Comparison of ENCODE assay signal across 8 cellular contexts in the genomic region with DNA sequence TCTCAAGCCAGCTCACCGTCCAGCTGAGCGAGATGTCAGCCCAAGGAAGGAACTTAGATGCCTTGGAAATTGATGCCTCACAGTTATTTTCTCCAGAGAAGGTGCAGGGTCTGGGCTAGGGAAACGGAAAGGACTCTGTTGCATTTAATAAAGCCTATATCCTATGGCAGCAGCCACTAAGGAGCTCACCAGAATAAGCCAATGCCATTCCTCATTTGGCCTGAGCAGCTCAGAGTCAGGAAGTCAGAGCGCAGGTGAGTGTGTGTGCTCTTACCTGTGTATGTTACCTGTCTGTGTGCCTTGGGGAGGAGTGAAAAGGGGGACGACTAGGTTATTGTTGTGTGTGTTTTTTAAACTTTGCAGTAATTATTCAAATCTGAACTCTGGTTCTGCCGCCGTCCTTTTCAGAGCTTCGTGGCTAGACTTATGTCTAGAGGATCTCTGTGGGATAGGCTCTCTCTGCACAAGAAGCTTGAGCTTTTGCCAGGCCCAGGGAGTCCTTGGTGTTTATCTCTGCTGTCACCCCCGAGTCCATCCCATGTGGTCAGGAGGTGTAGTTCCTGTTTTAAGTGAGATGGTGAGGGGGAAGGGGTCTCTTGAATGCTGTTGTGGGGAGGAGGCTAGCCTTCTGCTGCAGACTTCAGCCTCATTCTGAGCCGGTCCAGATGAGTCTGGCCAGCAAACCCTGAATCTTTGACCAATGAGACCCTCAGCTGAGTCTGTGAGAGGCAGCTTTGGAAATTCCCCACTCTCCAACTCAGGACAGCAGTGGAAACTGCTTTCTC. TPM values are rescaled to one million over a fixed set of nuclear protein-coding genes. Genes with fewer than 3 reads are reported as not detected.
DNase-seq lines count a peak whose midpoint lies in the region; ATAC-seq, FAIRE-seq and TF ChIP-seq lines count a peak whose summit lies in the region.

No MANE protein-coding gene starts in this region.

- H3K9me3 Mint-ChIP-seq in activated CD8-positive, alpha-beta T cell treated with anti-CD3 and anti-CD28 coated beads, Interleukin-2, amount 10 ng/mL, durations not matched to agents 7 days and 5 days (ENCODE audit: insufficient read depth): no peaks in the 10 kb centered on the region

- H3K4me3 Mint-ChIP-seq in activated CD8-positive, alpha-beta T cell treated with anti-CD3 and anti-CD28 coated beads, Interleukin-2, amount 10 ng/mL, durations not matched to agents 7 days and 5 days: peak overlapping the region; percentile 80

- POLR2A ChIA-PET in HepG2 (lab: Yijun Ruan, JAX): interaction anchor here (1.2 to 2.1 kb wide), 3 partner anchors 19 to 108 kb away, joined by 3 to 5 read pairs (median 5); partner anchors contain the start of genes DSTYK and RBBP5
- POLR2A ChIA-PET in activated CD8-positive, alpha-beta T cell treated with anti-CD3 and anti-CD28 coated beads, Interleukin-2, amount 10 ng/mL, durations not matched to agents 7 days and 5 days (lab: Charles Lee): interaction anchor here (2.3 kb wide), 2 partner anchors 25 to 109 kb away, joined by 7 to 8 read pairs; partner anchors contain the start of gene RBBP5

- no peaks in the 10 kb centered on the region for H4K20me1 ChIP-seq in HepG2 (ENCODE audit: insufficient read depth, low read length)

- H3K36me3 Mint-ChIP-seq in activated CD8-positive, alpha-beta T cell treated with anti-CD3 and anti-CD28 coated beads, Interleukin-2, amount 10 ng/mL, durations not matched to agents 7 days and 5 days (ENCODE audit: low read depth): no peaks in the 10 kb centered on the region

- H3K4me3 ChIP-seq in HepG2 (replicated peaks in 1 of 3; ENCODE audit: insufficient read depth in 1 of 3, low read depth in 2 of 3, low read length in 3 of 3) (no peak overlapping the region), right lobe of liver (no peak overlapping the region), spleen (peak overlapping the region in 4 of 8 donors; percentile 19 to 84 (median 63))

- H3K4me1 ChIP-seq in HepG2 (ENCODE audit: insufficient read depth, low read length) (peaks cover 30% of the 10 kb centered on the region), right lobe of liver (peaks cover 0 to 9% (median 0%) of the 10 kb centered on the region in 4 donors), spleen (peaks cover 12 to 43% (median 30%) of the 10 kb centered on the region in 6 donors)

- DNase-seq in HepG2 (ENCODE audit: low spot score) (no peak), right lobe of liver (no peak), mesenteric fat pad (ENCODE audit: low spot score) (peak; percentile 39), sciatic nerve (ENCODE audit: low spot score) (no peak), NCI-H1930 (lab: John Stamatoyannopoulos, UW) (no peak), LoVo (ENCODE audit: low spot score) (no peak), spleen (no peak)
- no peak for DNase-seq in activated CD8-positive, alpha-beta T cell treated with anti-CD3 and anti-CD28 coated beads, Interleukin-2, amount 10 ng/mL, durations not matched to agents 7 days and 5 days

- no peaks in the 10 kb centered on the region for H3K79me2 ChIP-seq in HepG2 (ENCODE audit: insufficient read depth, low read length)

- 29% methylated on average over 10 of the region's 10 CpGs for WGBS in HepG2 (ENCODE audit: low lambda C conversion rate)
- 33% methylated on average over 7 of the region's 10 CpGs for WGBS in right lobe of liver (ENCODE audit: insufficient coverage, low coverage, low lambda C conversion rate, missing lambda C conversion rate)
- WGBS in spleen, 5 donors: 33 to 45% (median 37%) methylated on average over 10 of the region's 10 CpGs

- TF ChIP-seq CTCF in HepG2 (CRISPR knock-in tag; IDR thresholded peaks at IDR 0.05) (no peak), right lobe of liver (IDR thresholded peaks at IDR 0.05) (no peak), spleen (IDR thresholded peaks at IDR 0.05 in 8 of 11, conservative IDR thresholded peaks at IDR 0.05 in 3 of 11) (no peak)

- H3K9me3 ChIP-seq in HepG2 (ENCODE audit: low read length): no peaks in the 10 kb centered on the region
- H3K9me3 ChIP-seq in right lobe of liver: no peaks in the 10 kb centered on the region
- H3K9me3 ChIP-seq in spleen: no peaks in the 10 kb centered on the region

- no peak overlapping the region for H3K27ac Mint-ChIP-seq in activated CD8-positive, alpha-beta T cell treated with anti-CD3 and anti-CD28 coated beads, Interleukin-2, amount 10 ng/mL, durations not matched to agents 7 days and 5 days

- in situ Hi-C loops in HepG2 (cut with HindIII; ENCODE audit: extremely low pct_ligation_motif_present, low pct_unique_long_range_greater_than_20kb): no loop called here

- H3K27me3 ChIP-seq in HepG2 (ENCODE audit: control insufficient read depth in 1 of 2, insufficient read depth in 2 of 2, low read length in 2 of 2) (peaks cover 4 to 42% of the 10 kb centered on the region in 2 experiments; a peak in 4 of 5 replicates), right lobe of liver (no peaks in the 10 kb centered on the region), spleen (replicated peaks in 1 of 7) (peaks cover 0 to 37% (median 0%) of the 10 kb centered on the region in 7 donors)

- TF ChIP-seq POLR2A in HepG2 (IDR thresholded peaks at IDR 0.05; ENCODE audit: insufficient read depth in 1 of 2, low read depth in 2 of 2, low read length in 2 of 2) (no peak), right lobe of liver (IDR thresholded peaks at IDR 0.05) (no peak), spleen (IDR thresholded peaks at IDR 0.05) (no peak)

- CTCF ChIA-PET in HepG2 (lab: Yijun Ruan, JAX; ENCODE audit: low intra/inter-chr PET ratio, low total read pairs): interaction anchor here (1.1 kb wide), 1 partner anchor 25 kb away, joined by 4 read pairs; no protein-coding TSS in a partner anchor
- CTCF ChIA-PET in activated CD8-positive, alpha-beta T cell treated with anti-CD3 and anti-CD28 coated beads, Interleukin-2, amount 10 ng/mL, durations not matched to agents 7 days and 5 days (lab: Charles Lee): interaction anchor here (0.6 to 24.8 kb wide), 34 partner anchors 8 to 736 kb away, joined by 3 to 509 read pairs (median 4); partner anchors contain the start of genes DSTYK, PIK3C2B and RBBP5

- intact Hi-C loops in HepG2 (cut with micrococcal nuclease; ENCODE audit: unreplicated experiment) (loop anchor here (1.0 kb wide), 1 partner anchor 26 kb away; no protein-coding TSS in a partner anchor), right lobe of liver (cut with DNase I) (no loop called here), sciatic nerve (cut with DNase I) (no loop called here), spleen (cut with DNase I; ENCODE audit: low total_unique reads) (loop anchor here (10.0 kb wide), 1 partner anchor 105 kb away; the partner anchor contains the start of gene RBBP5)

- ATAC-seq in HepG2 (no peak), right lobe of liver (no peak), sciatic nerve (no peak)
- ATAC-seq in activated CD8-positive, alpha-beta T cell treated with anti-CD3 and anti-CD28 coated beads, Interleukin-2, amount 10 ng/mL, durations not matched to agents 7 days and 5 days: no peak

- TF ChIP-seq EP300 in HepG2 (IDR thresholded peaks at IDR 0.05; ENCODE audit: low read depth in 2 of 2, low read length in 2 of 2) (no peak), HepG2 (CRISPR knock-in tag; IDR thresholded peaks at IDR 0.05; ENCODE audit: borderline replicate concordance) (no peak)

- peaks cover 52% of the 10 kb centered on the region for H3K4me1 Mint-ChIP-seq in activated CD8-positive, alpha-beta T cell treated with anti-CD3 and anti-CD28 coated beads, Interleukin-2, amount 10 ng/mL, durations not matched to agents 7 days and 5 days (ENCODE audit: low read depth)

- H2AFZ ChIP-seq in HepG2 (ENCODE audit: low read length): no peak overlapping the region

- TF ChIP-seq RAD21 in HepG2 (CRISPR knock-in tag; IDR thresholded peaks at IDR 0.05): no peak

- no TSS peak for BruUV-seq in HepG2 (replicated peaks; lab: Mats Ljungman, UMichigan)

- H3K4me2 ChIP-seq in HepG2 (ENCODE audit: low read depth, low read length): peak overlapping the region; percentile 43; the same call in 1 of the 2 replicates

- H3K27me3 Mint-ChIP-seq in activated CD8-positive, alpha-beta T cell treated with anti-CD3 and anti-CD28 coated beads, Interleukin-2, amount 10 ng/mL, durations not matched to agents 7 days and 5 days (ENCODE audit: low read depth): peaks cover 21% of the 10 kb centered on the region

- no peak overlapping the region for H3K27ac ChIP-seq in HepG2 (ENCODE audit: extremely low read length, insufficient read depth, low read length)
- no peak overlapping the region for H3K27ac ChIP-seq in right lobe of liver
- H3K27ac ChIP-seq in spleen: peak overlapping the region in 2 of 8 donors; percentile 28 to 34

- no peak for FAIRE-seq in HepG2 (lab: Jason Lieb, UNC)

- H3K9ac ChIP-seq in HepG2 (ENCODE audit: insufficient read depth, low read depth, low read length): no peak overlapping the region

- H3K36me3 ChIP-seq in HepG2 (replicated peaks in 1 of 2; ENCODE audit: control insufficient read depth in 1 of 2, insufficient read depth in 2 of 2, low read length in 2 of 2) (no peaks in the 10 kb centered on the region), right lobe of liver (no peaks in the 10 kb centered on the region), spleen (no peaks in the 10 kb centered on the region)

RNA-seq across cellular contexts. Expression of gene TMCC2, which starts 2.4 kb away (rescaled TPM):
- total RNA-seq in HepG2 (2016; rRNA removed; fragmentation: Illumina TruSeq; extraction: Trizol): 0.21 and 0.24 TPM in 2 replicates
- 0.35 and 0.71 TPM in 2 replicates for total RNA-seq in HepG2 (2016; cell fraction: cytosol; rRNA removed; fragmentation: Illumina TruSeq; extraction: Trizol; ENCODE audit: low read depth)
- total RNA-seq in HepG2 (2016; cell fraction: insoluble cytoplasmic fraction; rRNA removed; fragmentation: Illumina TruSeq; extraction: Trizol): 0.13 and 0.22 TPM in 2 replicates
- 0.19 and 0.24 TPM in 2 replicates for total RNA-seq in HepG2 (2016; cell fraction: membrane; rRNA removed; fragmentation: Illumina TruSeq; extraction: Trizol)
- total RNA-seq in HepG2 (2016; cell fraction: nucleus; rRNA removed; fragmentation: Illumina TruSeq; extraction: Trizol): 0.28 and 0.37 TPM in 2 replicates
- 0.12 and 0.26 TPM in 2 replicates for polyA plus RNA-seq in HepG2 (2011; rRNA removed)
- polyA plus RNA-seq in HepG2 (2011; cell fraction: cytosol; rRNA removed): 0.09 and 0.12 TPM in 2 replicates
- polyA plus RNA-seq in HepG2 (2011; cell fraction: nucleus; rRNA removed): 0.23 and 0.36 TPM in 2 replicates
- 0.07 and 0.23 TPM in 2 replicates for polyA plus RNA-seq in HepG2 (2012)
- 0.05 and 0.09 TPM in 2 replicates for polyA plus RNA-seq in HepG2 (2016; cell fraction: cytosol; fragmentation: Illumina TruSeq; extraction: Trizol; ENCODE audit: low read depth)
- 0.11 and 0.27 TPM in 2 replicates for polyA plus RNA-seq in HepG2 (2016; cell fraction: insoluble cytoplasmic fraction; fragmentation: Illumina TruSeq; extraction: Trizol; ENCODE audit: low read depth)
- 0.16 and 0.31 TPM in 2 replicates for polyA plus RNA-seq in HepG2 (2016; cell fraction: membrane; fragmentation: Illumina TruSeq; extraction: Trizol; ENCODE audit: low read depth)
- polyA plus RNA-seq in HepG2 (2016; cell fraction: nucleus; fragmentation: Illumina TruSeq; extraction: Trizol; ENCODE audit: insufficient read depth, low read depth): 0.20 and 0.56 TPM in 2 replicates
- polyA minus RNA-seq in HepG2 (2011; rRNA and poly(A)+ RNA removed; ENCODE audit: low replicate concordance): 0.78 and 3.1 TPM in 2 replicates
- polyA minus RNA-seq in HepG2 (2011; cell fraction: cytosol; rRNA and poly(A)+ RNA removed): not detected in 2 replicates
- polyA minus RNA-seq in HepG2 (2011; cell fraction: nucleus; rRNA and poly(A)+ RNA removed): 0.26 TPM in 1 of 2 replicates, not detected in the other
- 1 to 10 TPM in 1 of 6 experiments, under 1 TPM in 5; 0.14 to 5.9 (median 0.30) TPM for total RNA-seq in right lobe of liver
- 1 to 10 TPM; 2.6 to 2.7 TPM for total RNA-seq in activated CD8-positive, alpha-beta T cell treated with anti-CD3 and anti-CD28 coated beads, Interleukin-2, amount 10 ng/mL, durations not matched to agents 7 days and 5 days
- total RNA-seq in mesenteric fat pad: 1.1 TPM
- total RNA-seq in sciatic nerve: 14.8 TPM
- 100 to 1,000 TPM in 1 of 7 donors, 10 to 100 TPM in 3, 1 to 10 TPM in 3; 2.9 to 146 (median 11.3) TPM for total RNA-seq in spleen
- 10 to 100 TPM in 1 of 3 donors, 1 to 10 TPM in 1, under 1 TPM in 1; 0.74 to 11.9 (median 1.2) TPM for polyA plus RNA-seq in spleen

RNA-seq across cellular contexts. Expression of gene DSTYK, which starts 18.6 kb away (rescaled TPM):
- total RNA-seq in HepG2 (2016; rRNA removed; fragmentation: Illumina TruSeq; extraction: Trizol) (4.8 and 6.1 TPM in 2 replicates), right lobe of liver (1 to 10 TPM; 2.5 to 2.9 (median 2.6) TPM), mesenteric fat pad (8.5 TPM), sciatic nerve (16.9 TPM), spleen (10 to 100 TPM; 12.8 to 24.3 (median 18.2) TPM)
- 1.0 and 1.2 TPM in 2 replicates for total RNA-seq in HepG2 (2016; cell fraction: cytosol; rRNA removed; fragmentation: Illumina TruSeq; extraction: Trizol; ENCODE audit: low read depth)
- total RNA-seq in HepG2 (2016; cell fraction: insoluble cytoplasmic fraction; rRNA removed; fragmentation: Illumina TruSeq; extraction: Trizol): 4.8 and 5.9 TPM in 2 replicates
- total RNA-seq in HepG2 (2016; cell fraction: membrane; rRNA removed; fragmentation: Illumina TruSeq; extraction: Trizol): 2.2 and 2.7 TPM in 2 replicates
- total RNA-seq in HepG2 (2016; cell fraction: nucleus; rRNA removed; fragmentation: Illumina TruSeq; extraction: Trizol): 4.2 and 5.3 TPM in 2 replicates
- polyA plus RNA-seq in HepG2 (2011; rRNA removed) (2.5 and 2.6 TPM in 2 replicates), spleen (1 to 10 TPM; 2.2 to 5.0 (median 2.3) TPM)
- 1.4 and 2.1 TPM in 2 replicates for polyA plus RNA-seq in HepG2 (2011; cell fraction: cytosol; rRNA removed)
- polyA plus RNA-seq in HepG2 (2011; cell fraction: nucleus; rRNA removed): 1.4 and 1.5 TPM in 2 replicates
- polyA plus RNA-seq in HepG2 (2012): 2.5 and 2.8 TPM in 2 replicates
- 0.22 and 0.28 TPM in 2 replicates for polyA plus RNA-seq in HepG2 (2016; cell fraction: cytosol; fragmentation: Illumina TruSeq; extraction: Trizol; ENCODE audit: low read depth)
- polyA plus RNA-seq in HepG2 (2016; cell fraction: insoluble cytoplasmic fraction; fragmentation: Illumina TruSeq; extraction: Trizol; ENCODE audit: low read depth): 3.7 TPM in 2 replicates
- polyA plus RNA-seq in HepG2 (2016; cell fraction: membrane; fragmentation: Illumina TruSeq; extraction: Trizol; ENCODE audit: low read depth): 0.66 and 0.70 TPM in 2 replicates
- 3.9 and 4.3 TPM in 2 replicates for polyA plus RNA-seq in HepG2 (2016; cell fraction: nucleus; fragmentation: Illumina TruSeq; extraction: Trizol; ENCODE audit: insufficient read depth, low read depth)
- 4.2 and 16.5 TPM in 2 replicates for polyA minus RNA-seq in HepG2 (2011; rRNA and poly(A)+ RNA removed; ENCODE audit: low replicate concordance)
- polyA minus RNA-seq in HepG2 (2011; cell fraction: cytosol; rRNA and poly(A)+ RNA removed): 2.4 and 2.5 TPM in 2 replicates
- polyA minus RNA-seq in HepG2 (2011; cell fraction: nucleus; rRNA and poly(A)+ RNA removed): 5.3 and 5.9 TPM in 2 replicates
- 10 to 100 TPM in 1 of 2 experiments, 1 to 10 TPM in 1; 9.7 to 10.4 TPM for total RNA-seq in activated CD8-positive, alpha-beta T cell treated with anti-CD3 and anti-CD28 coated beads, Interleukin-2, amount 10 ng/mL, durations not matched to agents 7 days and 5 days

Comparison
In these comparisons a context has a peak if more than half of its experiments do, and no peak if none do; other contexts are left out.
1. intact Hi-C loops: an anchor here in HepG2 (1.0 kb wide) and spleen (10.0 kb wide); none called in right lobe of liver and sciatic nerve.